Comparison of ENCODE assay signal across 1 cellular context in the genomic region with DNA sequence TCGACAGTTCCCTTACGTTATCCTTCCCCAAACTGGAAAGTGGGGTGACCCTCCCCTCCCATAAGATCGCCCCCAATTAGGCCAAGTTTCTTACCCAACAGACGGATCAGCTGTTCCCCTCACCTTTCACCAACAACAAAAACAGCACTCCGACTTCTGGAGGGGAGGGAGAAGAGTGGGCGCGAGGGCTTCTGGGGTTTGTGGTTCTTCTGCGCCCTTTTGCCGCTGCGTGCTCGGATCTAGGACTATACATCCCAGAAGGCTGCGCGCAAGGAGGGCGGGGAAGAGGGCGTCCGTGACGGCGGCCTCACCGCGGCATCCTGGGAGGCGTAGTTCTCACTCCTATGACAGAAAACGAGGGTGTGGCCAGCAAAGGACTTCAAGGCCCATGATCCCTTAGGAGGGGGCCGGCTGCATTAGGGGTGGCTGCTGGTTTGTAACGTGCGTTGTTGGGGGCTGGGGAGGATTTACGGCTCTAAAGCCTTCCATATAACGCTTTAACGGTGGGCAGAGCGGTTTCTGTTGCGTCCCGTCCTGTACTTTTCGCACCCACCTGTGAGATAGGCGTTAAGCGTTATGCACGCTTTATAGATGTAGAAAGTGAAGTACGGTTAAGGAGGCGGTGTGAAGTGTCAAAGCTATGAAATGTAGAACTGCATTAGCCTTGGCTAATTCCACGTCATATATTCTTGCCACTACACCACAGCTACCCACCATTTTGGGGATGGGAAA.
TF ChIP-seq lines count a peak whose summit lies in the region.

A gene with protein sequence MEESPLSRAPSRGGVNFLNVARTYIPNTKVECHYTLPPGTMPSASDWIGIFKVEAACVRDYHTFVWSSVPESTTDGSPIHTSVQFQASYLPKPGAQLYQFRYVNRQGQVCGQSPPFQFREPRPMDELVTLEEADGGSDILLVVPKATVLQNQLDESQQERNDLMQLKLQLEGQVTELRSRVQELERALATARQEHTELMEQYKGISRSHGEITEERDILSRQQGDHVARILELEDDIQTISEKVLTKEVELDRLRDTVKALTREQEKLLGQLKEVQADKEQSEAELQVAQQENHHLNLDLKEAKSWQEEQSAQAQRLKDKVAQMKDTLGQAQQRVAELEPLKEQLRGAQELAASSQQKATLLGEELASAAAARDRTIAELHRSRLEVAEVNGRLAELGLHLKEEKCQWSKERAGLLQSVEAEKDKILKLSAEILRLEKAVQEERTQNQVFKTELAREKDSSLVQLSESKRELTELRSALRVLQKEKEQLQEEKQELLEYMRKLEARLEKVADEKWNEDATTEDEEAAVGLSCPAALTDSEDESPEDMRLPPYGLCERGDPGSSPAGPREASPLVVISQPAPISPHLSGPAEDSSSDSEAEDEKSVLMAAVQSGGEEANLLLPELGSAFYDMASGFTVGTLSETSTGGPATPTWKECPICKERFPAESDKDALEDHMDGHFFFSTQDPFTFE (minus strand): TSS at position 143 of the 732 bp plus-strand sequence. CDS start 2,210 bp downstream, outside the sequence.

TF ChIP-seq in HepG2, 621 proteins besides CTCF, POLR2A, EP300 and RAD21 (continued from another document and continues in another):
- TF ChIP-seq ZNF841 (CRISPR knock-in tag; IDR thresholded peaks at IDR 0.05; ENCODE audit: borderline replicate concordance) = no peak
- no peak for TF ChIP-seq ARNT (IDR thresholded peaks at IDR 0.05)
- TF ChIP-seq, protein P1, sequence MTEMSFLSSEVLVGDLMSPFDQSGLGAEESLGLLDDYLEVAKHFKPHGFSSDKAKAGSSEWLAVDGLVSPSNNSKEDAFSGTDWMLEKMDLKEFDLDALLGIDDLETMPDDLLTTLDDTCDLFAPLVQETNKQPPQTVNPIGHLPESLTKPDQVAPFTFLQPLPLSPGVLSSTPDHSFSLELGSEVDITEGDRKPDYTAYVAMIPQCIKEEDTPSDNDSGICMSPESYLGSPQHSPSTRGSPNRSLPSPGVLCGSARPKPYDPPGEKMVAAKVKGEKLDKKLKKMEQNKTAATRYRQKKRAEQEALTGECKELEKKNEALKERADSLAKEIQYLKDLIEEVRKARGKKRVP (CRISPR knock-in tag; IDR thresholded peaks at IDR 0.05) = 0 out of 4 replicates have a peak, but pooled peaks of 1 of the 2 experiments have one; percentile 16
- TF ChIP-seq SMAD9 (CRISPR knock-in tag; IDR thresholded peaks at IDR 0.05) = no peak
- TF ChIP-seq, protein P2, sequence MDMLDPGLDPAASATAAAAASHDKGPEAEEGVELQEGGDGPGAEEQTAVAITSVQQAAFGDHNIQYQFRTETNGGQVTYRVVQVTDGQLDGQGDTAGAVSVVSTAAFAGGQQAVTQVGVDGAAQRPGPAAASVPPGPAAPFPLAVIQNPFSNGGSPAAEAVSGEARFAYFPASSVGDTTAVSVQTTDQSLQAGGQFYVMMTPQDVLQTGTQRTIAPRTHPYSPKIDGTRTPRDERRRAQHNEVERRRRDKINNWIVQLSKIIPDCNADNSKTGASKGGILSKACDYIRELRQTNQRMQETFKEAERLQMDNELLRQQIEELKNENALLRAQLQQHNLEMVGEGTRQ (IDR thresholded peaks at IDR 0.05; ENCODE audit: low read depth, low read length) = no peak
- TF ChIP-seq, protein P2 (CRISPR knock-in tag; IDR thresholded peaks at IDR 0.05; ENCODE audit: borderline replicate concordance) = no peak
- TF ChIP-seq ZNF816 (CRISPR knock-in tag; IDR thresholded peaks at IDR 0.05; ENCODE audit: borderline replicate concordance) = no peak
- no peak for TF ChIP-seq XBP1 (CRISPR knock-in tag; IDR thresholded peaks at IDR 0.05)
- TF ChIP-seq MTA1 (CRISPR knock-in tag; IDR thresholded peaks at IDR 0.05; ENCODE audit: borderline replicate concordance) = no peak
- TF ChIP-seq ZNF607 (CRISPR knock-in tag; IDR thresholded peaks at IDR 0.05; ENCODE audit: borderline replicate concordance) = no peak
- TF ChIP-seq, protein P3, sequence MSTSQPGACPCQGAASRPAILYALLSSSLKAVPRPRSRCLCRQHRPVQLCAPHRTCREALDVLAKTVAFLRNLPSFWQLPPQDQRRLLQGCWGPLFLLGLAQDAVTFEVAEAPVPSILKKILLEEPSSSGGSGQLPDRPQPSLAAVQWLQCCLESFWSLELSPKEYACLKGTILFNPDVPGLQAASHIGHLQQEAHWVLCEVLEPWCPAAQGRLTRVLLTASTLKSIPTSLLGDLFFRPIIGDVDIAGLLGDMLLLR (CRISPR knock-in tag; IDR thresholded peaks at IDR 0.05) = no peak
- no peak for TF ChIP-seq ZNF557 (CRISPR knock-in tag; IDR thresholded peaks at IDR 0.05)
- TF ChIP-seq HDAC2 (CRISPR knock-in tag; IDR thresholded peaks at IDR 0.05) = no peak
- TF ChIP-seq ZSCAN30 (CRISPR knock-in tag; IDR thresholded peaks at IDR 0.05) = 0 out of 2 replicates have a peak, but pooled peaks have one; percentile 27
- TF ChIP-seq HCFC1 (IDR thresholded peaks at IDR 0.05; ENCODE audit: low read depth, low read length) = peak; percentile 100
- peak; percentile 49; the same call in 1 of the 2 replicates for TF ChIP-seq ZNF891 (CRISPR knock-in tag; IDR thresholded peaks at IDR 0.05)
- TF ChIP-seq STAT5B (CRISPR knock-in tag; IDR thresholded peaks at IDR 0.05) = no peak
- peak; percentile 60; the same call in 1 of the 2 replicates for TF ChIP-seq KMT2B (CRISPR knock-in tag; IDR thresholded peaks at IDR 0.05)
- peak; percentile 94 for TF ChIP-seq FOXK1 (CRISPR knock-in tag; IDR thresholded peaks at IDR 0.05; ENCODE audit: borderline replicate concordance, low read depth)
- no peak for TF ChIP-seq ZNF644 (CRISPR knock-in tag; IDR thresholded peaks at IDR 0.05; ENCODE audit: low read depth)
- peak; percentile 74 for TF ChIP-seq HDAC1 (CRISPR knock-in tag; IDR thresholded peaks at IDR 0.05)
- no peak for TF ChIP-seq NBN (conservative IDR thresholded peaks at IDR 0.05)
- TF ChIP-seq PPARG (CRISPR knock-in tag; conservative IDR thresholded peaks at IDR 0.05) = peak; percentile 84
- TF ChIP-seq LCORL (IDR thresholded peaks at IDR 0.05) = no peak
- peak; percentile 64; the same call in 1 of the 2 replicates for TF ChIP-seq LCORL (CRISPR knock-in tag; IDR thresholded peaks at IDR 0.05)
- no peak for TF ChIP-seq JDP2 (CRISPR knock-in tag; IDR thresholded peaks at IDR 0.05; ENCODE audit: borderline replicate concordance)
- TF ChIP-seq, protein P4, sequence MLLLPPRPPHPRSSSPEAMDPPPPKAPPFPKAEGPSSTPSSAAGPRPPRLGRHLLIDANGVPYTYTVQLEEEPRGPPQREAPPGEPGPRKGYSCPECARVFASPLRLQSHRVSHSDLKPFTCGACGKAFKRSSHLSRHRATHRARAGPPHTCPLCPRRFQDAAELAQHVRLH (CRISPR knock-in tag; IDR thresholded peaks at IDR 0.05; ENCODE audit: borderline replicate concordance, low read depth) = peak; percentile 61
- no peak for TF ChIP-seq RARA (CRISPR knock-in tag; IDR thresholded peaks at IDR 0.05)
- no peak for TF ChIP-seq ZNF260 (CRISPR knock-in tag; IDR thresholded peaks at IDR 0.05; ENCODE audit: borderline replicate concordance, low read depth)
- TF ChIP-seq RORA (CRISPR knock-in tag; IDR thresholded peaks at IDR 0.05) = no peak
- TF ChIP-seq, protein P5, sequence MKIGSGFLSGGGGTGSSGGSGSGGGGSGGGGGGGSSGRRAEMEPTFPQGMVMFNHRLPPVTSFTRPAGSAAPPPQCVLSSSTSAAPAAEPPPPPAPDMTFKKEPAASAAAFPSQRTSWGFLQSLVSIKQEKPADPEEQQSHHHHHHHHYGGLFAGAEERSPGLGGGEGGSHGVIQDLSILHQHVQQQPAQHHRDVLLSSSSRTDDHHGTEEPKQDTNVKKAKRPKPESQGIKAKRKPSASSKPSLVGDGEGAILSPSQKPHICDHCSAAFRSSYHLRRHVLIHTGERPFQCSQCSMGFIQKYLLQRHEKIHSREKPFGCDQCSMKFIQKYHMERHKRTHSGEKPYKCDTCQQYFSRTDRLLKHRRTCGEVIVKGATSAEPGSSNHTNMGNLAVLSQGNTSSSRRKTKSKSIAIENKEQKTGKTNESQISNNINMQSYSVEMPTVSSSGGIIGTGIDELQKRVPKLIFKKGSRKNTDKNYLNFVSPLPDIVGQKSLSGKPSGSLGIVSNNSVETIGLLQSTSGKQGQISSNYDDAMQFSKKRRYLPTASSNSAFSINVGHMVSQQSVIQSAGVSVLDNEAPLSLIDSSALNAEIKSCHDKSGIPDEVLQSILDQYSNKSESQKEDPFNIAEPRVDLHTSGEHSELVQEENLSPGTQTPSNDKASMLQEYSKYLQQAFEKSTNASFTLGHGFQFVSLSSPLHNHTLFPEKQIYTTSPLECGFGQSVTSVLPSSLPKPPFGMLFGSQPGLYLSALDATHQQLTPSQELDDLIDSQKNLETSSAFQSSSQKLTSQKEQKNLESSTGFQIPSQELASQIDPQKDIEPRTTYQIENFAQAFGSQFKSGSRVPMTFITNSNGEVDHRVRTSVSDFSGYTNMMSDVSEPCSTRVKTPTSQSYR (CRISPR knock-in tag; IDR thresholded peaks at IDR 0.05; ENCODE audit: borderline replicate concordance) = peak; percentile 85
- no peak for TF ChIP-seq HNRNPUL1 (IDR thresholded peaks at IDR 0.05; ENCODE audit: low read depth, low read length)
- TF ChIP-seq RBM39 (IDR thresholded peaks at IDR 0.05; ENCODE audit: low read depth, low read length, poor library complexity, severe bottlenecking) = peak; percentile 70
- peak; percentile 87 for TF ChIP-seq POLR2AphosphoS5 (IDR thresholded peaks at IDR 0.05; ENCODE audit: low read depth, low read length)
- TF ChIP-seq, protein P6, sequence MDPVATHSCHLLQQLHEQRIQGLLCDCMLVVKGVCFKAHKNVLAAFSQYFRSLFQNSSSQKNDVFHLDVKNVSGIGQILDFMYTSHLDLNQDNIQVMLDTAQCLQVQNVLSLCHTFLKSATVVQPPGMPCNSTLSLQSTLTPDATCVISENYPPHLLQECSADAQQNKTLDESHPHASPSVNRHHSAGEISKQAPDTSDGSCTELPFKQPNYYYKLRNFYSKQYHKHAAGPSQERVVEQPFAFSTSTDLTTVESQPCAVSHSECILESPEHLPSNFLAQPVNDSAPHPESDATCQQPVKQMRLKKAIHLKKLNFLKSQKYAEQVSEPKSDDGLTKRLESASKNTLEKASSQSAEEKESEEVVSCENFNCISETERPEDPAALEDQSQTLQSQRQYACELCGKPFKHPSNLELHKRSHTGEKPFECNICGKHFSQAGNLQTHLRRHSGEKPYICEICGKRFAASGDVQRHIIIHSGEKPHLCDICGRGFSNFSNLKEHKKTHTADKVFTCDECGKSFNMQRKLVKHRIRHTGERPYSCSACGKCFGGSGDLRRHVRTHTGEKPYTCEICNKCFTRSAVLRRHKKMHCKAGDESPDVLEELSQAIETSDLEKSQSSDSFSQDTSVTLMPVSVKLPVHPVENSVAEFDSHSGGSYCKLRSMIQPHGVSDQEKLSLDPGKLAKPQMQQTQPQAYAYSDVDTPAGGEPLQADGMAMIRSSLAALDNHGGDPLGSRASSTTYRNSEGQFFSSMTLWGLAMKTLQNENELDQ (CRISPR knock-in tag; IDR thresholded peaks at IDR 0.05; ENCODE audit: borderline replicate concordance) = no peak
- TF ChIP-seq ZNF101 (CRISPR knock-in tag; IDR thresholded peaks at IDR 0.05; ENCODE audit: borderline replicate concordance, low read depth) = no peak
- TF ChIP-seq ZNF616 (CRISPR knock-in tag; IDR thresholded peaks at IDR 0.05; ENCODE audit: low read depth) = no peak
- no peak for TF ChIP-seq ZNF331 (CRISPR knock-in tag; IDR thresholded peaks at IDR 0.05)
- TF ChIP-seq KMT2A (CRISPR knock-in tag; IDR thresholded peaks at IDR 0.05) = no peak
- 0 out of 2 replicates have a peak, but pooled peaks have one; percentile 54 for TF ChIP-seq CCDC6 (CRISPR knock-in tag; IDR thresholded peaks at IDR 0.05)
- no peak for TF ChIP-seq TBX3 (IDR thresholded peaks at IDR 0.05; ENCODE audit: borderline replicate concordance)
- TF ChIP-seq, protein P7, sequence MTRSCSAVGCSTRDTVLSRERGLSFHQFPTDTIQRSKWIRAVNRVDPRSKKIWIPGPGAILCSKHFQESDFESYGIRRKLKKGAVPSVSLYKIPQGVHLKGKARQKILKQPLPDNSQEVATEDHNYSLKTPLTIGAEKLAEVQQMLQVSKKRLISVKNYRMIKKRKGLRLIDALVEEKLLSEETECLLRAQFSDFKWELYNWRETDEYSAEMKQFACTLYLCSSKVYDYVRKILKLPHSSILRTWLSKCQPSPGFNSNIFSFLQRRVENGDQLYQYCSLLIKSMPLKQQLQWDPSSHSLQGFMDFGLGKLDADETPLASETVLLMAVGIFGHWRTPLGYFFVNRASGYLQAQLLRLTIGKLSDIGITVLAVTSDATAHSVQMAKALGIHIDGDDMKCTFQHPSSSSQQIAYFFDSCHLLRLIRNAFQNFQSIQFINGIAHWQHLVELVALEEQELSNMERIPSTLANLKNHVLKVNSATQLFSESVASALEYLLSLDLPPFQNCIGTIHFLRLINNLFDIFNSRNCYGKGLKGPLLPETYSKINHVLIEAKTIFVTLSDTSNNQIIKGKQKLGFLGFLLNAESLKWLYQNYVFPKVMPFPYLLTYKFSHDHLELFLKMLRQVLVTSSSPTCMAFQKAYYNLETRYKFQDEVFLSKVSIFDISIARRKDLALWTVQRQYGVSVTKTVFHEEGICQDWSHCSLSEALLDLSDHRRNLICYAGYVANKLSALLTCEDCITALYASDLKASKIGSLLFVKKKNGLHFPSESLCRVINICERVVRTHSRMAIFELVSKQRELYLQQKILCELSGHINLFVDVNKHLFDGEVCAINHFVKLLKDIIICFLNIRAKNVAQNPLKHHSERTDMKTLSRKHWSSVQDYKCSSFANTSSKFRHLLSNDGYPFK (CRISPR knock-in tag; IDR thresholded peaks at IDR 0.05; ENCODE audit: borderline replicate concordance) = 0 out of 2 replicates have a peak, but pooled peaks have one; percentile 71
- no peak for TF ChIP-seq ZNF850 (CRISPR knock-in tag; conservative IDR thresholded peaks at IDR 0.05)
- no peak for TF ChIP-seq ZNF160 (CRISPR knock-in tag; IDR thresholded peaks at IDR 0.05)
- TF ChIP-seq XRCC5 (optimal IDR thresholded peaks at IDR 0.05; ENCODE audit: low read length) = peak; percentile 69
- TF ChIP-seq JUNB (CRISPR knock-in tag; IDR thresholded peaks at IDR 0.05; ENCODE audit: borderline replicate concordance) = no peak
- TF ChIP-seq, protein P8, sequence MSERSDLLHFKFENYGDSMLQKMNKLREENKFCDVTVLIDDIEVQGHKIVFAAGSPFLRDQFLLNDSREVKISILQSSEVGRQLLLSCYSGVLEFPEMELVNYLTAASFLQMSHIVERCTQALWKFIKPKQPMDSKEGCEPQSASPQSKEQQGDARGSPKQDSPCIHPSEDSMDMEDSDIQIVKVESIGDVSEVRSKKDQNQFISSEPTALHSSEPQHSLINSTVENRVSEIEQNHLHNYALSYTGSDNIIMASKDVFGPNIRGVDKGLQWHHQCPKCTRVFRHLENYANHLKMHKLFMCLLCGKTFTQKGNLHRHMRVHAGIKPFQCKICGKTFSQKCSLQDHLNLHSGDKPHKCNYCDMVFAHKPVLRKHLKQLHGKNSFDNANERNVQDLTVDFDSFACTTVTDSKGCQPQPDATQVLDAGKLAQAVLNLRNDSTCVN (CRISPR knock-in tag; IDR thresholded peaks at IDR 0.05; ENCODE audit: borderline replicate concordance) = peak; percentile 42; the same call in 1 of the 2 replicates
- TF ChIP-seq KAT8 (CRISPR knock-in tag; IDR thresholded peaks at IDR 0.05) = peak; percentile 90
